21 cellular contexts compared by ENCODE assay signal in genomic region chr3:1171320-1171719, GRCh38.
"Had no signal": no experiment of that assay in that cellular context is flagged by ENCODE, and none has a peak within 500 bp of the region (broad histone marks: within the 10 kb centered on the region; RNA-seq: fewer than 3 reads in every experiment).

No MANE protein-coding gene starts in this region.

- H2AFZ ChIP-seq: hepatocyte had no signal

- H3K27ac ChIP-seq: coronary artery, dorsolateral prefrontal cortex, esophagus muscularis mucosa, foreskin keratinocyte, gastroesophageal sphincter, heart left ventricle, hepatocyte had no signal

- ATAC-seq: foreskin keratinocyte, gastroesophageal sphincter, heart left ventricle, left colon, left lobe of liver, left ventricle myocardium superior, mucosa of descending colon had no signal

- DNase-seq: dermis blood vessel endothelial cell; dorsolateral prefrontal cortex; effector CD4-positive, alpha-beta T cell; effector memory CD4-positive, alpha-beta T cell; foreskin keratinocyte; heart left ventricle; hypothalamus; immature natural killer cell; islet precursor cell; kidney; kidney glomerular epithelial cell; left colon; left ventricle myocardium superior; mammary epithelial cell; mucosa of descending colon; naive B cell had no signal

- H3K4me3 ChIP-seq: coronary artery, dorsolateral prefrontal cortex, esophagus muscularis mucosa, gastroesophageal sphincter, heart left ventricle, hepatocyte, mucosa of descending colon had no signal

- H3K27me3 ChIP-seq: dorsolateral prefrontal cortex, esophagus muscularis mucosa, gastroesophageal sphincter, heart left ventricle, hepatocyte had no signal

- H3K9me3 ChIP-seq: esophagus muscularis mucosa, gastroesophageal sphincter, heart left ventricle, mucosa of descending colon had no signal

- H3K4me1 ChIP-seq: esophagus muscularis mucosa, foreskin keratinocyte, gastroesophageal sphincter, heart left ventricle had no signal

- H3K36me3 ChIP-seq: esophagus muscularis mucosa, gastroesophageal sphincter, heart left ventricle had no signal

- H3K4me2 ChIP-seq: hepatocyte had no signal
